1 cellular context compared by ENCODE assay signal in genomic region chr17:65117384-65118035, GRCh38.
TF ChIP-seq lines count a peak whose summit lies in the region.

No MANE protein-coding gene starts in this region.

TF ChIP-seq in HepG2, 621 proteins besides CTCF, POLR2A, EP300 and RAD21 (continued from another document):
- no peak for TF ChIP-seq THAP8 (CRISPR knock-in tag; IDR thresholded peaks at IDR 0.05; ENCODE audit: borderline replicate concordance)
- no peak for TF ChIP-seq NR2C2 (CRISPR knock-in tag; IDR thresholded peaks at IDR 0.05; ENCODE audit: borderline replicate concordance)
- no peak for TF ChIP-seq ATF4 (CRISPR knock-in tag; IDR thresholded peaks at IDR 0.05)
- no peak for TF ChIP-seq ZNF337 (CRISPR knock-in tag; IDR thresholded peaks at IDR 0.05; ENCODE audit: borderline replicate concordance, low read depth)
- TF ChIP-seq ZNF276 (CRISPR knock-in tag; IDR thresholded peaks at IDR 0.05; ENCODE audit: low read depth) = no peak
- no peak for TF ChIP-seq HBP1 (CRISPR knock-in tag; IDR thresholded peaks at IDR 0.05; ENCODE audit: low read depth)
- TF ChIP-seq TAF1 (CRISPR knock-in tag; IDR thresholded peaks at IDR 0.05) = no peak
- no peak for TF ChIP-seq SKIL (CRISPR knock-in tag; IDR thresholded peaks at IDR 0.05; ENCODE audit: borderline replicate concordance)
- no peak for TF ChIP-seq PPARG (CRISPR knock-in tag; conservative IDR thresholded peaks at IDR 0.05)
- no peak for TF ChIP-seq SRSF1 (optimal IDR thresholded peaks at IDR 0.05; ENCODE audit: low read depth, low read length)
- TF ChIP-seq BCL3 (CRISPR knock-in tag; IDR thresholded peaks at IDR 0.05) = no peak
- TF ChIP-seq KDM4B (CRISPR knock-in tag; IDR thresholded peaks at IDR 0.05) = no peak
- TF ChIP-seq ZBTB40 (IDR thresholded peaks at IDR 0.05) = no peak
- TF ChIP-seq ZBTB40 (CRISPR knock-in tag; IDR thresholded peaks at IDR 0.05) = no peak
- no peak for TF ChIP-seq TCF7 (IDR thresholded peaks at IDR 0.05; ENCODE audit: low read depth)
- no peak for TF ChIP-seq NFKBIZ (CRISPR knock-in tag; IDR thresholded peaks at IDR 0.05)
- TF ChIP-seq ELK4 (CRISPR knock-in tag; IDR thresholded peaks at IDR 0.05; ENCODE audit: borderline replicate concordance) = no peak
